8 cellular contexts compared by ENCODE assay signal in the genomic region with DNA sequence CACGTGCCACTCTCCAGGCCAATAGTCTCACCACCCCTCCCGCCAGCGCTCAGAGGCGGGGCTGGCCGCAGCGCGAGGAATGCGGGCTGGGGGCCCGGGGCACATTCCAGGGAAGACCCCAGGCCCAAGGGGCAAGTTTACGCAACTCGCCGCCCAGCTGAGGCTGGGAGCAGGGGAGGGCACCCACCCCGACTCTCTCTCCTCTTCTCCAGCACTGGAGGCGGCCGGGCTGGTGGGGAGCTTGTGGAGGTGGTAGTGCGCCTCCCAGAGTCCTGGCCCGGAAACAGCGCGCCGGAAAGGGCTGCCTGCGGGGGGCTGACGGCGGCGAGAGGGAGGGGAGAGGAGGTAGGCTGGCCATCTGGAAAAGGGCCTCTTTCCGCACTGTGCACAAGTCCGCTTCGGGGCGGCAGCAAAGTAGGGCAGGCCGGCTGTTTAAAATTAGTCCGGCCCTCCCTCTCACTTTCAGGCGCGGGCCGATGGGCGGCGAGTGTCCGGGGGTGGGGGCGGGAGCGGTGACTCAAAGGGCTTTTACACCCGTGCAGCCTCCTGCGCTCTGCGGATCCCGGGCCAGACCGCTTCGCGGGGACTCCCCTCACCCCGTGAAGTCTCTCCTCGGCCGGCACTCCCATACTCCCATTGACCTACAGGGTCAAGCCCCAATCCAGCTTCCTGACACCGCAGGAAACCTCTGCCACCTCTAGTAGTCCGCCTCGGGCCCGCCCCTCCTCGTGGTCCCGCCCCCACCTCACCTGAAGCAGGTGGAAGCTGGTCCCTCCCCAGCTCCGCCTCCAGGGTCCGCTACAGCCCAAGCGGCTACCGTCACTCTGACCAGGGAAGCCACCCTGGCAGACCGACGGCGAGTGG. TPM values are rescaled to one million over a fixed set of nuclear protein-coding genes. Genes with fewer than 3 reads are reported as not detected.
DNase-seq lines count a peak whose midpoint lies in the region; ATAC-seq, FAIRE-seq and TF ChIP-seq lines count a peak whose summit lies in the region.

No MANE protein-coding gene starts in this region.

- H4K20me1 ChIP-seq in PC-9 (ENCODE audit: insufficient read depth), result no peaks in the 10 kb centered on the region

- no peak for FAIRE-seq in urothelium cell line (lab: Jason Lieb, UNC)

- intact Hi-C loops in PC-9 (cut with micrococcal nuclease; ENCODE audit: unreplicated experiment), result loop anchor here (1.0 to 10.0 kb wide), 6 partner anchors 20 to 988 kb away; a partner anchor contains a TSS

- H3K9me3 ChIP-seq in PC-9 (ENCODE audit: insufficient read depth, low read depth), result no peaks in the 10 kb centered on the region
- H3K9me3 ChIP-seq in neuron (ENCODE audit: low read length), result no peaks in the 10 kb centered on the region

- TF ChIP-seq CTCF in AG09319 (IDR thresholded peaks at IDR 0.05; ENCODE audit: low read depth, low read length) (peak; percentile 52), PC-9 (conservative IDR thresholded peaks at IDR 0.05) (no peak; the same call in 1 of the 2 replicates), foreskin keratinocyte (conservative IDR thresholded peaks at IDR 0.05) (peak; percentile 65)

- CTCF ChIA-PET in PC-9 (lab: Charles Lee), result interaction anchor here (0.5 to 1.5 kb wide), 14 partner anchors 8 to 268 kb away, joined by 3 to 9 read pairs (median 5); no protein-coding TSS in a partner anchor

- ATAC-seq in foreskin keratinocyte, result peak; percentile 56

- H2AFZ ChIP-seq in PC-9 (peak overlapping the region; percentile 90), neuron (ENCODE audit: low read depth, low read length) (peak overlapping the region; percentile 98)

- TF ChIP-seq POLR2A in GM18526 (IDR thresholded peaks at IDR 0.05; ENCODE audit: extremely low read depth, insufficient read length), result peak; percentile 37

- H3K4me1 ChIP-seq in PC-9 (replicated peaks; ENCODE audit: insufficient read depth), result peaks cover 53% of the 10 kb centered on the region
- H3K4me1 ChIP-seq in foreskin keratinocyte, result peaks cover 40% of the 10 kb centered on the region
- H3K4me1 ChIP-seq in neuron (ENCODE audit: insufficient read depth, low read length), result peaks cover 36% of the 10 kb centered on the region

- H3K27me3 ChIP-seq in PC-9 (ENCODE audit: insufficient read depth, low read depth) (no peaks in the 10 kb centered on the region; the same call in 1 of the 2 replicates), foreskin keratinocyte (no peaks in the 10 kb centered on the region), neuron (ENCODE audit: insufficient read depth, low read length) (peaks cover 12% of the 10 kb centered on the region)

- peak overlapping the region; percentile 87 for H3K4me2 ChIP-seq in PC-9

- peak; percentile 67 for DNase-seq in AG09319 (ENCODE audit: extremely low read depth, low read depth)
- peak; percentile 86 for DNase-seq in HK-2 (ENCODE audit: unreplicated experiment)
- DNase-seq in PC-9, result peak; percentile 87 to 94
- peak; percentile 25 for DNase-seq in activated gamma-delta T cell treated with anti-CD3 and anti-CD28 coated beads, Interleukin-2, amount 50 U/mL, for 16 hours (ENCODE audit: low read depth)
- peak; percentile 76 to 88 for DNase-seq in foreskin keratinocyte
- DNase-seq in urothelium cell line (ENCODE audit: low spot score), result peak; percentile 73

- H3K4me3 ChIP-seq in PC-9, result peak overlapping the region; percentile 90
- H3K4me3 ChIP-seq in neuron (ENCODE audit: low read length), result peak overlapping the region; percentile 73

- H3F3A ChIP-seq in PC-9 (ENCODE audit: insufficient read depth, low read depth), result peaks cover 62% of the 10 kb centered on the region

- peaks cover 35% of the 10 kb centered on the region for H3K79me2 ChIP-seq in PC-9 (ENCODE audit: low read depth)

- H3K9me2 ChIP-seq in PC-9 (ENCODE audit: insufficient read depth), result no peaks in the 10 kb centered on the region

- H3K27ac ChIP-seq in PC-9 (peak overlapping the region; percentile 76), foreskin keratinocyte (no peak overlapping the region)

- H3K36me3 ChIP-seq in PC-9 (ENCODE audit: low read depth), result no peaks in the 10 kb centered on the region
- no peaks in the 10 kb centered on the region for H3K36me3 ChIP-seq in neuron (ENCODE audit: insufficient read depth, low read length)

- BruUV-seq in PC-9 (replicated peaks; lab: Mats Ljungman, UMichigan), result no TSS peak

- POLR2A ChIA-PET in PC-9 (lab: Charles Lee; ENCODE audit: unreplicated experiment), result interaction anchor here (0.5 to 1.4 kb wide), 22 partner anchors 19 to 714 kb away, joined by 3 to 24 read pairs (median 6); a partner anchor contains a TSS

RNA-seq across cellular contexts. Expression of a gene that starts 1.0 kb away (rescaled TPM):
- total RNA-seq in PC-9 (2021) (58.2 and 60.0 TPM in 2 replicates), foreskin keratinocyte (51.2 and 57.2 TPM in 2 replicates)
- 47.0 and 50.8 TPM in 2 replicates for polyA plus RNA-seq in foreskin keratinocyte

RNA-seq across cellular contexts. Expression of a gene that starts 2.5 kb away (rescaled TPM):
- total RNA-seq in PC-9 (2021) (5.2 and 6.9 TPM in 2 replicates), foreskin keratinocyte (1.6 and 2.1 TPM in 2 replicates)
- polyA plus RNA-seq in foreskin keratinocyte, result 1.8 and 2.2 TPM in 2 replicates

RNA-seq across cellular contexts. Expression of a gene that starts 19.4 kb away (rescaled TPM):
- total RNA-seq in PC-9 (2021), result 39.5 and 42.0 TPM in 2 replicates
- total RNA-seq in foreskin keratinocyte, result 41.4 and 48.3 TPM in 2 replicates
- 80.0 and 90.7 TPM in 2 replicates for polyA plus RNA-seq in foreskin keratinocyte

RNA-seq across cellular contexts. Expression of a gene that starts 33.0 kb away (rescaled TPM):
- total RNA-seq in PC-9 (2021) (14.0 and 17.3 TPM in 2 replicates), foreskin keratinocyte (8.9 and 14.1 TPM in 2 replicates)
- polyA plus RNA-seq in foreskin keratinocyte, result 6.0 and 8.9 TPM in 2 replicates

RNA-seq across cellular contexts. Expression of a gene that starts 47.4 kb away (rescaled TPM):
- total RNA-seq in PC-9 (2021) (32.4 and 51.1 TPM in 2 replicates), foreskin keratinocyte (35.7 and 41.2 TPM in 2 replicates)
- 38.6 and 46.7 TPM in 2 replicates for polyA plus RNA-seq in foreskin keratinocyte

Comparison
In these comparisons a context has a peak if more than half of its experiments do, and no peak if none do; other contexts are left out.
1. DNase-seq: peak in every context shown above with its lines; median percentile 90 in PC-9; 86 in HK-2; 82 in foreskin keratinocyte; 73 in urothelium cell line; 67 in AG09319; 25 in activated gamma-delta T cell treated with anti-CD3 and anti-CD28 coated beads, Interleukin-2, amount 50 U/mL, for 16 hours.